ENCODE assay signal across 14 cellular contexts in genomic region chr13:45422731-45423130, GRCh38.
"Had no signal": no experiment of that assay in that cellular context is flagged by ENCODE, and none has a peak within 500 bp of the region (broad histone marks: within the 10 kb centered on the region; RNA-seq: fewer than 3 reads in every experiment).

No MANE protein-coding gene starts in this region.

- H3K36me3 Mint-ChIP-seq: activated naive CD8-positive, alpha-beta T cell; WTC11 had no signal

- H3K4me1 ChIP-seq: right atrium auricular region, vagina had no signal

- H3K27me3 Mint-ChIP-seq: activated CD4-positive, alpha-beta T cell treated with anti-CD3 and anti-CD28 coated beads, Interleukin-2, amount 10 ng/mL, durations not matched to agents 7 days and 5 days; activated naive CD8-positive, alpha-beta T cell had no signal

- DNase-seq: activated CD4-positive, alpha-beta T cell treated with anti-CD3 and anti-CD28 coated beads, Interleukin-2, amount 10 ng/mL, durations not matched to agents 7 days and 5 days; activated effector memory CD4-positive, alpha-beta T cell treated with Interleukin-2 at 50 U/mL for 16 hours; activated T-cell treated with anti-CD3 and anti-CD28 coated beads, Interleukin-2, amount 50 U/mL, for 1 hour; brain microvascular endothelial cell; dorsolateral prefrontal cortex; glutamatergic neuron; left cardiac atrium had no signal

- H3K4me3 ChIP-seq: dorsolateral prefrontal cortex, right atrium auricular region, smooth muscle cell, vagina had no signal

- H3K27me3 ChIP-seq: brain microvascular endothelial cell, dorsolateral prefrontal cortex, right atrium auricular region, vagina had no signal

- H3K9me3 ChIP-seq: right atrium auricular region, vagina had no signal

- H3K27ac ChIP-seq: brain microvascular endothelial cell, right atrium auricular region, vagina had no signal

- H3K36me3 ChIP-seq: brain microvascular endothelial cell, right atrium auricular region, vagina had no signal

- H3K27ac Mint-ChIP-seq: activated CD4-positive, alpha-beta T cell treated with anti-CD3 and anti-CD28 coated beads, Interleukin-2, amount 10 ng/mL, durations not matched to agents 7 days and 5 days; activated naive CD8-positive, alpha-beta T cell; T-helper 1 cell treated with Interleukin-12 subunit alpha and Interleukin-12 subunit beta and Interleukin-4 antibody, amounts not matched to agents 30 μg/mL and 1 μg/mL, for 36 hours; WTC11 had no signal

- H3K4me3 Mint-ChIP-seq: activated CD4-positive, alpha-beta T cell treated with anti-CD3 and anti-CD28 coated beads, Interleukin-2, amount 10 ng/mL, durations not matched to agents 7 days and 5 days; activated naive CD8-positive, alpha-beta T cell; T-helper 1 cell treated with Interleukin-12 subunit alpha and Interleukin-12 subunit beta and Interleukin-4 antibody, amounts not matched to agents 30 μg/mL and 1 μg/mL, for 36 hours; WTC11 had no signal

- ATAC-seq: esophagus mucosa, left cardiac atrium, WTC11 had no signal

- H3K4me2 ChIP-seq: smooth muscle cell had no signal

- H3K9me3 Mint-ChIP-seq: activated CD4-positive, alpha-beta T cell treated with anti-CD3 and anti-CD28 coated beads, Interleukin-2, amount 10 ng/mL, durations not matched to agents 7 days and 5 days; T-helper 1 cell treated with Interleukin-12 subunit alpha and Interleukin-12 subunit beta and Interleukin-4 antibody, amounts not matched to agents 30 μg/mL and 1 μg/mL, for 36 hours; WTC11 had no signal
